ENCODE assay signal across 8 cellular contexts in genomic region chr7:151381333-151382078, GRCh38. TPM values are rescaled to one million over a fixed set of nuclear protein-coding genes. Genes with fewer than 3 reads are reported as not detected.
DNase-seq lines count a peak whose midpoint lies in the region; ATAC-seq, FAIRE-seq and TF ChIP-seq lines count a peak whose summit lies in the region.

No MANE protein-coding gene starts in this region.

- no peak overlapping the region for H3K27ac Mint-ChIP-seq in dendritic cell treated with granulocyte-macrophage colony-stimulating factor and Interleukin-4, amounts not matched to agents 40 ng/mL and 50 ng/mL, for 4 days

- TF ChIP-seq POLR2A in Peyer's patch (IDR thresholded peaks at IDR 0.05): no peak

- H3K36me3 ChIP-seq in Peyer's patch (peaks cover 0 to 21% (median 0%) of the 10 kb centered on the region in 3 donors), pancreas (peaks cover 0 to 21% (median 5%) of the 10 kb centered on the region in 3 donors)

- no peaks in the 10 kb centered on the region for H3K9me3 Mint-ChIP-seq in dendritic cell treated with granulocyte-macrophage colony-stimulating factor and Interleukin-4, amounts not matched to agents 40 ng/mL and 50 ng/mL, for 4 days

- ATAC-seq in pancreas: peak; percentile 21 to 54 (median 33)
- no peak for ATAC-seq in HG02981 (IDR thresholded peaks at IDR 0.05; ENCODE audit: unreplicated experiment)

- CTCF ChIA-PET in GM10248 (lab: Yijun Ruan, JAX): interaction anchor here (0.6 to 1.2 kb wide), 3 partner anchors 29 to 141 kb away, joined by 3 read pairs; no protein-coding TSS in a partner anchor

- POLR2A ChIA-PET in GM10248 (lab: Yijun Ruan, JAX): no interaction called here

- peak overlapping the region; percentile 27 to 54 (median 47) for H3K4me3 ChIP-seq in Peyer's patch
- peak overlapping the region in 1 of 4 donors; percentile 38 for H3K4me3 ChIP-seq in pancreas

- H3K4me1 ChIP-seq in Peyer's patch (peaks cover 0 to 21% (median 12%) of the 10 kb centered on the region in 4 donors), pancreas (no peaks in the 10 kb centered on the region)

- H3K27me3 Mint-ChIP-seq in dendritic cell treated with granulocyte-macrophage colony-stimulating factor and Interleukin-4, amounts not matched to agents 40 ng/mL and 50 ng/mL, for 4 days: peaks cover 55% of the 10 kb centered on the region

- TF ChIP-seq CTCF in GM10248 (IDR thresholded peaks at IDR 0.05; ENCODE audit: control extremely low read depth, extremely low read depth, low read depth, missing control alignments) (no peak), Peyer's patch (IDR thresholded peaks at IDR 0.05) (no peak), pancreas (IDR thresholded peaks at IDR 0.05) (no peak)

- H3K9me3 ChIP-seq in Peyer's patch (no peaks in the 10 kb centered on the region), pancreas (no peaks in the 10 kb centered on the region)

- peaks cover 26% of the 10 kb centered on the region for H3K4me1 Mint-ChIP-seq in dendritic cell treated with granulocyte-macrophage colony-stimulating factor and Interleukin-4, amounts not matched to agents 40 ng/mL and 50 ng/mL, for 4 days (ENCODE audit: low read depth)

- H3K4me3 Mint-ChIP-seq in dendritic cell treated with granulocyte-macrophage colony-stimulating factor and Interleukin-4, amounts not matched to agents 40 ng/mL and 50 ng/mL, for 4 days: peak overlapping the region; percentile 63

- H3K27ac ChIP-seq in Peyer's patch (peak overlapping the region in 1 of 4 donors; percentile 19), pancreas (no peak overlapping the region)

- no peak for FAIRE-seq in pancreas (lab: Jason Lieb, UNC)

- intact Hi-C loops in dendritic cell treated with granulocyte-macrophage colony-stimulating factor and Interleukin-4, amounts not matched to agents 40 ng/mL and 50 ng/mL, for 4 days (cut with micrococcal nuclease): no loop called here
- intact Hi-C loops in pancreas (cut with DNase I): no loop called here

- peaks cover 39% of the 10 kb centered on the region for H3K36me3 Mint-ChIP-seq in dendritic cell treated with granulocyte-macrophage colony-stimulating factor and Interleukin-4, amounts not matched to agents 40 ng/mL and 50 ng/mL, for 4 days (ENCODE audit: low read depth)

- H3K27me3 ChIP-seq in Peyer's patch (peaks cover 0 to 9% of the 10 kb centered on the region in 2 donors), pancreas (no peaks in the 10 kb centered on the region)

- DNase-seq in GM10248 (ENCODE audit: extremely low spot score): peak; percentile 61
- peak in 2 of 3 donors; percentile 46 to 56 for DNase-seq in Peyer's patch
- DNase-seq in pancreas: peak in 1 of 6 donors; percentile 60
- DNase-seq in NCI-H2081 treated with DMSO at 0.1 percent for 48 hours (lab: John Stamatoyannopoulos, UW): no peak
- no peak for DNase-seq in globus pallidus (ENCODE audit: low spot score)
- DNase-seq in NK-92 (lab: John Stamatoyannopoulos, UW; ENCODE audit: unreplicated experiment): no peak

- WGBS in pancreas, 2 donors: 6 to 14% methylated on average over 53 to 83 of the region's 83 CpGs

RNA-seq across cellular contexts. Expression of gene WDR86, which starts 28.3 kb away (rescaled TPM):
- total RNA-seq in Peyer's patch (10 to 100 TPM in 1 of 4 donors, 1 to 10 TPM in 2, not detected in 1; 5.9 to 13.2 (median 6.6) TPM), pancreas (1 to 10 TPM in 3 of 6 donors, under 1 TPM in 3; 0.28 to 1.7 (median 0.90) TPM)
- polyA plus RNA-seq in pancreas: 1 to 10 TPM in 1 of 2 donors, under 1 TPM in 1; 0.99 to 1.7 TPM

RNA-seq across cellular contexts. Expression of gene NUB1, which starts 39.9 kb away (rescaled TPM):
- total RNA-seq in Peyer's patch (10 to 100 TPM; 66.4 to 90.8 (median 68.2) TPM), pancreas (10 to 100 TPM; 23.1 to 30.6 (median 24.0) TPM)
- polyA plus RNA-seq in pancreas: 10 to 100 TPM; 19.5 to 23.6 TPM

RNA-seq across cellular contexts. Expression of gene CRYGN, which starts 58.4 kb away (rescaled TPM):
- total RNA-seq in Peyer's patch (not detected), pancreas (under 1 TPM in 2 of 6 donors, not detected in 4; 0.09 to 0.18 TPM)
- under 1 TPM; 0.07 to 0.08 TPM for polyA plus RNA-seq in pancreas

Comparison
In these comparisons a context has a peak if more than half of its experiments do, and no peak if none do; other contexts are left out.
1. DNase-seq: peak in GM10248 (single experiment) and Peyer's patch (2 of 3); none in NCI-H2081 treated with DMSO at 0.1 percent for 48 hours (single experiment), globus pallidus (single experiment) and NK-92 (single experiment).